Comparison of ENCODE assay signal across 18 cellular contexts in genomic region chr1:51776408-51776807, GRCh38.
DNase-seq lines count a peak whose midpoint lies in the region; ATAC-seq, FAIRE-seq and TF ChIP-seq lines count a peak whose summit lies in the region.
"Had no signal": no experiment of that assay in that cellular context is flagged by ENCODE, and none has a peak within 500 bp of the region (broad histone marks: within the 10 kb centered on the region; RNA-seq: fewer than 3 reads in every experiment).

No MANE protein-coding gene starts in this region.

- no peaks in the 10 kb centered on the region for H3K9me1 ChIP-seq in K562 (ENCODE audit: control insufficient read depth, insufficient read depth, low read length)

- H3K9me3 ChIP-seq in K562 (replicated peaks; ENCODE audit: control insufficient read depth, insufficient read depth, low read depth, low read length) = no peaks in the 10 kb centered on the region
- H3K9me3 ChIP-seq: esophagus squamous epithelium, stomach had no signal

- H3K4me3 ChIP-seq in HL-60 (replicated peaks; ENCODE audit: insufficient read depth, low read length) (no peak overlapping the region), K562 (no peak overlapping the region)
- H3K4me3 ChIP-seq: dorsolateral prefrontal cortex, esophagus squamous epithelium, stomach had no signal

- no peak for TF ChIP-seq POLR2A in K562 (conservative IDR thresholded peaks at IDR 0.05)

- TF ChIP-seq CTCF in HL-60 (IDR thresholded peaks at IDR 0.05; ENCODE audit: insufficient read depth, low read length) = no peak
- TF ChIP-seq CTCF in K562 (IDR thresholded peaks at IDR 0.05 in 2 of 3, conservative IDR thresholded peaks at IDR 0.05 in 1 of 3; ENCODE audit: insufficient read depth in 2 of 3, low read depth in 1 of 3, low read length in 3 of 3) = no peak

- DNase-seq in activated naive CD8-positive, alpha-beta T cell treated with anti-CD3 and anti-CD28 coated beads, Interleukin-2, amount 10 ng/mL, durations not matched to agents 7 days and 5 days = no peak
- DNase-seq in activated naive CD8-positive, alpha-beta T cell treated with anti-CD3 and anti-CD28 coated beads, Interleukin-2, amount 50 U/mL, for 24 hours = no peak
- no peak for DNase-seq in HL-60 (ENCODE audit: low read depth in 1 of 2, low spot score in 1 of 2)
- DNase-seq in K562 (ENCODE audit: extremely low read depth in 1 of 4, low spot score in 3 of 4) = no peak
- no peak for DNase-seq in effector CD8-positive, alpha-beta T cell (lab: John Stamatoyannopoulos, UW)
- no peak for DNase-seq in cerebellum (ENCODE audit: low spot score)
- no peak for DNase-seq in NCI-H524 (lab: John Stamatoyannopoulos, UW)
- DNase-seq: ACHN; activated CD4-positive, CD25-positive, alpha-beta regulatory T cell; activated naive CD4-positive, alpha-beta T cell treated with anti-CD3 and anti-CD28 coated beads for 36 hours; dorsolateral prefrontal cortex; esophagus squamous epithelium; NCI-H1417 treated with DMSO at 0.1 percent for 48 hours; stomach; T-helper 1 cell had no signal

- in situ Hi-C loops in K562 (cut with MboI) = no loop called here

- H2AFZ ChIP-seq in K562 (ENCODE audit: low read depth, low read length) = no peak overlapping the region

- H3K27ac ChIP-seq in HL-60 (replicated peaks) = 0 out of 2 replicates have a peak overlapping the region, but pooled peaks have one; percentile 4
- H3K27ac ChIP-seq in K562 (ENCODE audit: extremely low read depth, low read depth, low read length) = no peak overlapping the region
- H3K27ac ChIP-seq: dorsolateral prefrontal cortex, esophagus squamous epithelium, KMS-11, stomach had no signal

- TF ChIP-seq EP300 in K562 (IDR thresholded peaks at IDR 0.05; ENCODE audit: low read length) = no peak

- H3K4me1 Mint-ChIP-seq in activated naive CD8-positive, alpha-beta T cell treated with anti-CD3 and anti-CD28 coated beads, Interleukin-2, amount 10 ng/mL, durations not matched to agents 7 days and 5 days = peaks cover 8% of the 10 kb centered on the region
- peaks cover 16% of the 10 kb centered on the region for H3K4me1 Mint-ChIP-seq in activated naive CD8-positive, alpha-beta T cell treated with anti-CD3 and anti-CD28 coated beads, Interleukin-2, amount 50 U/mL, for 24 hours
- H3K4me1 Mint-ChIP-seq: brain had no signal

- no peak overlapping the region for H3K9ac ChIP-seq in K562 (ENCODE audit: insufficient read depth in 1 of 2, low read depth in 2 of 2, low read length in 2 of 2)
- H3K9ac ChIP-seq: KMS-11 had no signal

- H3K27ac Mint-ChIP-seq in activated naive CD8-positive, alpha-beta T cell treated with anti-CD3 and anti-CD28 coated beads, Interleukin-2, amount 10 ng/mL, durations not matched to agents 7 days and 5 days = peak overlapping the region; percentile 2
- no peak overlapping the region for H3K27ac Mint-ChIP-seq in activated naive CD8-positive, alpha-beta T cell treated with anti-CD3 and anti-CD28 coated beads, Interleukin-2, amount 50 U/mL, for 24 hours
- H3K27ac Mint-ChIP-seq: activated naive CD4-positive, alpha-beta T cell treated with anti-CD3 and anti-CD28 coated beads for 36 hours had no signal

- peaks cover 6% of the 10 kb centered on the region; the same call in 1 of the 3 replicates for H3K79me2 ChIP-seq in K562 (ENCODE audit: control insufficient read depth, insufficient read depth, low read length)

- H3K4me2 ChIP-seq in K562 (ENCODE audit: insufficient read depth, low read length) = no peak overlapping the region
- H3K4me2 ChIP-seq: KMS-11 had no signal

- no peaks in the 10 kb centered on the region for H3K27me3 Mint-ChIP-seq in activated naive CD8-positive, alpha-beta T cell treated with anti-CD3 and anti-CD28 coated beads, Interleukin-2, amount 10 ng/mL, durations not matched to agents 7 days and 5 days
- H3K27me3 Mint-ChIP-seq in activated naive CD8-positive, alpha-beta T cell treated with anti-CD3 and anti-CD28 coated beads, Interleukin-2, amount 50 U/mL, for 24 hours = no peaks in the 10 kb centered on the region
- H3K27me3 Mint-ChIP-seq: brain had no signal

- no peaks in the 10 kb centered on the region for H3K9me3 Mint-ChIP-seq in activated naive CD8-positive, alpha-beta T cell treated with anti-CD3 and anti-CD28 coated beads, Interleukin-2, amount 10 ng/mL, durations not matched to agents 7 days and 5 days
- H3K9me3 Mint-ChIP-seq in activated naive CD8-positive, alpha-beta T cell treated with anti-CD3 and anti-CD28 coated beads, Interleukin-2, amount 50 U/mL, for 24 hours = no peaks in the 10 kb centered on the region
- H3K9me3 Mint-ChIP-seq: activated naive CD4-positive, alpha-beta T cell treated with anti-CD3 and anti-CD28 coated beads for 36 hours; brain had no signal

- no TSS peak for BruUV-seq in K562 (replicated peaks; lab: Mats Ljungman, UMichigan)

- peaks cover 81% of the 10 kb centered on the region for H3K36me3 ChIP-seq in K562 (ENCODE audit: control insufficient read depth, insufficient read depth, low read length)

- H3K4me1 ChIP-seq in K562 (replicated peaks in 1 of 2; ENCODE audit: control insufficient read depth in 2 of 2, insufficient read depth in 2 of 2, low read length in 2 of 2) = no peaks in the 10 kb centered on the region
- H3K4me1 ChIP-seq: esophagus squamous epithelium, stomach had no signal

- intact Hi-C loops in K562 (cut with micrococcal nuclease) = no loop called here

- POLR2A ChIA-PET in activated naive CD8-positive, alpha-beta T cell treated with anti-CD3 and anti-CD28 coated beads, Interleukin-2, amount 10 ng/mL, durations not matched to agents 7 days and 5 days (lab: Charles Lee) = no interaction called here
- POLR2A ChIA-PET in K562 (lab: Yijun Ruan, JAX) = no interaction called here

- CTCF ChIA-PET in K562 (lab: Yijun Ruan, JAX; ENCODE audit: low intra/inter-chr PET ratio) = no interaction called here

- no peak overlapping the region for H3K4me3 Mint-ChIP-seq in activated naive CD8-positive, alpha-beta T cell treated with anti-CD3 and anti-CD28 coated beads, Interleukin-2, amount 10 ng/mL, durations not matched to agents 7 days and 5 days
- no peak overlapping the region for H3K4me3 Mint-ChIP-seq in activated naive CD8-positive, alpha-beta T cell treated with anti-CD3 and anti-CD28 coated beads, Interleukin-2, amount 50 U/mL, for 24 hours
- H3K4me3 Mint-ChIP-seq: activated naive CD4-positive, alpha-beta T cell treated with anti-CD3 and anti-CD28 coated beads for 36 hours; brain had no signal

- peaks cover 24% of the 10 kb centered on the region for H3K36me3 Mint-ChIP-seq in activated naive CD8-positive, alpha-beta T cell treated with anti-CD3 and anti-CD28 coated beads, Interleukin-2, amount 10 ng/mL, durations not matched to agents 7 days and 5 days
- H3K36me3 Mint-ChIP-seq in activated naive CD8-positive, alpha-beta T cell treated with anti-CD3 and anti-CD28 coated beads, Interleukin-2, amount 50 U/mL, for 24 hours (ENCODE audit: low read depth) = peaks cover 38% of the 10 kb centered on the region

- no peaks in the 10 kb centered on the region for H4K20me1 ChIP-seq in K562 (replicated peaks; ENCODE audit: control insufficient read depth, insufficient read depth, low read length)

- no peak for TF ChIP-seq RAD21 in K562 (CRISPR knock-in tag; conservative IDR thresholded peaks at IDR 0.05 in 1 of 2, IDR thresholded peaks at IDR 0.05 in 1 of 2)

- no peak for ATAC-seq in activated naive CD8-positive, alpha-beta T cell treated with anti-CD3 and anti-CD28 coated beads, Interleukin-2, amount 10 ng/mL, durations not matched to agents 7 days and 5 days (ENCODE audit: low read depth)
- no peak for ATAC-seq in activated naive CD8-positive, alpha-beta T cell treated with anti-CD3 and anti-CD28 coated beads, Interleukin-2, amount 50 U/mL, for 24 hours
- ATAC-seq in K562 (no peak), GM18502 (IDR thresholded peaks at IDR 0.05; ENCODE audit: poor library complexity, unreplicated experiment) (no peak)

- no peak for FAIRE-seq in K562 (lab: Jason Lieb, UNC)

- H3K27me3 ChIP-seq in HL-60 (ENCODE audit: insufficient read depth, poor library complexity, severe bottlenecking) (no peaks in the 10 kb centered on the region), K562 (ENCODE audit: control insufficient read depth in 2 of 2, insufficient read depth in 2 of 2, low read length in 2 of 2) (no peaks in the 10 kb centered on the region)
- H3K27me3 ChIP-seq: dorsolateral prefrontal cortex, esophagus squamous epithelium, stomach had no signal

TF ChIP-seq in K562, 482 proteins besides CTCF, POLR2A, EP300 and RAD21 (continues in another document):
- TF ChIP-seq BDP1 (IDR thresholded peaks at IDR 0.05; ENCODE audit: insufficient read depth, insufficient read length) (no peak), ZNF274 (IDR thresholded peaks at IDR 0.05; ENCODE audit: borderline replicate concordance, low read depth, low read length) (no peak), ZBTB33 (CRISPR knock-in tag; IDR thresholded peaks at IDR 0.05) (no peak), ZFP30 (CRISPR knock-in tag; IDR thresholded peaks at IDR 0.05; ENCODE audit: borderline replicate concordance) (no peak), SETDB1 (IDR thresholded peaks at IDR 0.05; ENCODE audit: low read length) (no peak), ZBTB43 (CRISPR knock-in tag; IDR thresholded peaks at IDR 0.05) (no peak)
